ENCODE assay signal across 25 cellular contexts in the genomic region with DNA sequence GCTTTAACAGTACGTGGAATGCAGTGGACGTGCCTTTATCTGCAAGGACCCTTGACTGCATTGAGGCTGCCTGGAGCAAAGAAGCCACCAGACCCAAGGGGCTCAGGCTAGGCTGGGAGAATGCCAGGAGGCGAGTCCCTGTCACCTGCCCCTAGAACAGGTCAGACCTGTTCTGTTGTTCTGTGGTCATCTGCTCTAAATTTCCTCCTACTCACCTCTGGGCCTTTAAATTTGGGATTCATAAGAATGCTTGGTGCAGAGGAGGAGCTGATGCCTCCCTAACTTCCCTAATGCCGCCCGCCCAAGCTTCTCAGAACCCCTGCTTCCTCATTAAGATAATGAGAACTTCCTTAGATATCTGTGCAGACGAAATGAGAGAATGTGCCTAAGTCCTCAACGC. TPM values are rescaled to one million over a fixed set of nuclear protein-coding genes. Genes with fewer than 3 reads are reported as not detected.
A peak's percentile ranks its signal among the peaks of the same experiment; 100 is the strongest.
DNase-seq lines count a peak whose midpoint lies in the region; ATAC-seq, FAIRE-seq and TF ChIP-seq lines count a peak whose summit lies in the region.
"Had no signal": no experiment of that assay in that cellular context is flagged by ENCODE, and none has a peak within 500 bp of the region (broad histone marks: within the 10 kb centered on the region; RNA-seq: fewer than 3 reads in every experiment).

No MANE protein-coding gene starts in this region.

- DNase-seq in GF-D8 (lab: John Stamatoyannopoulos, UW) (peak; percentile 34), MV-4-11 (lab: John Stamatoyannopoulos, UW) (peak; percentile 58), GM12878 (ENCODE audit: low read depth, low spot score) (no peak), testis (no peak), NAMALWA (ENCODE audit: low spot score) (no peak), NCI-H1930 (lab: John Stamatoyannopoulos, UW) (no peak)
- no peak for DNase-seq in naive thymus-derived CD4-positive, alpha-beta T cell
- DNase-seq in CD8-positive, alpha-beta memory T cell = no peak
- DNase-seq: activated CD8-positive, alpha-beta memory T cell treated with anti-CD3 and anti-CD28 coated beads, Interleukin-2, amount 10 ng/mL, durations not matched to agents 7 days and 5 days; activated effector memory CD4-positive, alpha-beta T cell treated with Interleukin-2 at 50 U/mL for 16 hours; central memory CD4-positive, alpha-beta T cell; effector memory CD8-positive, alpha-beta T cell; hypothalamus; IMR-90; NCI-H1092; NCI-H2107; NCI-H526 treated with DMSO at 0.1 percent for 48 hours; pancreas; stimulated activated CD4-positive, alpha-beta T cell treated with anti-CD3 and anti-CD28 coated beads, Interleukin-4, amount 100 ng/mL, for 4 hours; stimulated activated CD8-positive, alpha-beta memory T cell treated with anti-CD3 and anti-CD28 coated beads, Interleukin-4, amount 100 ng/mL, for 48 hours had no signal

- H3K36me3 ChIP-seq in GM12878 (ENCODE audit: control insufficient read depth in 2 of 2, insufficient read depth in 2 of 2, low read length in 1 of 2) (peaks cover 0 to 5% of the 10 kb centered on the region in 2 experiments; a peak in 2 of 4 replicates), testis (ENCODE audit: low read depth, missing control alignments) (no peaks in the 10 kb centered on the region)
- no peaks in the 10 kb centered on the region for H3K36me3 ChIP-seq in naive thymus-derived CD4-positive, alpha-beta T cell (ENCODE audit: control insufficient read depth in 2 of 3, insufficient read depth in 3 of 3, low read length in 3 of 3)
- no peaks in the 10 kb centered on the region for H3K36me3 ChIP-seq in CD8-positive, alpha-beta memory T cell (ENCODE audit: insufficient read depth, low read length)
- H3K36me3 ChIP-seq: adrenal gland, pancreas, suprapubic skin had no signal

- TF ChIP-seq POLR2A in GM12878 (IDR thresholded peaks at IDR 0.05; ENCODE audit: low read depth, low read length) = no peak
- TF ChIP-seq POLR2A in testis (IDR thresholded peaks at IDR 0.05) = no peak

- no peak for ATAC-seq in GM12878
- ATAC-seq in naive thymus-derived CD4-positive, alpha-beta T cell = peak; percentile 65
- ATAC-seq: activated CD4-positive, CD25-positive, alpha-beta regulatory T cell treated with anti-CD3 and anti-CD28 coated beads, Interleukin-2, amount 50 U/mL, for 24 hours; activated CD8-positive, alpha-beta memory T cell treated with anti-CD3 and anti-CD28 coated beads, Interleukin-2, amount 10 ng/mL, durations not matched to agents 7 days and 5 days; effector memory CD8-positive, alpha-beta T cell; Panc1 had no signal

- H3K9ac ChIP-seq in GM12878 (ENCODE audit: control insufficient read depth, insufficient read depth, low read length) = no peak overlapping the region

- H4K20me1 ChIP-seq in GM12878 (ENCODE audit: control insufficient read depth, insufficient read depth) = no peaks in the 10 kb centered on the region

- H3K4me2 ChIP-seq in GM12878 (ENCODE audit: control insufficient read depth, insufficient read depth) = peak overlapping the region; percentile 53; the same call in 1 of the 2 replicates

- peaks cover 0 to 2% (median 0%) of the 10 kb centered on the region in 7 donors for H3K4me1 Mint-ChIP-seq in naive thymus-derived CD4-positive, alpha-beta T cell
- H3K4me1 Mint-ChIP-seq in CD8-positive, alpha-beta memory T cell = no peaks in the 10 kb centered on the region
- H3K4me1 Mint-ChIP-seq: activated CD8-positive, alpha-beta memory T cell treated with anti-CD3 and anti-CD28 coated beads, Interleukin-2, amount 10 ng/mL, durations not matched to agents 7 days and 5 days had no signal

- peaks cover 0 to 5% (median 0%) of the 10 kb centered on the region in 5 donors for H3K27me3 Mint-ChIP-seq in naive thymus-derived CD4-positive, alpha-beta T cell
- H3K27me3 Mint-ChIP-seq in CD8-positive, alpha-beta memory T cell = peaks cover 0 to 6% of the 10 kb centered on the region in 2 donors
- H3K27me3 Mint-ChIP-seq: activated CD8-positive, alpha-beta memory T cell treated with anti-CD3 and anti-CD28 coated beads, Interleukin-2, amount 10 ng/mL, durations not matched to agents 7 days and 5 days; effector memory CD8-positive, alpha-beta T cell had no signal

- H3K4me1 ChIP-seq in GM12878 (ENCODE audit: control insufficient read depth, insufficient read depth, low read length) = peaks cover 16% of the 10 kb centered on the region
- no peaks in the 10 kb centered on the region for H3K4me1 ChIP-seq in naive thymus-derived CD4-positive, alpha-beta T cell (ENCODE audit: control insufficient read depth in 2 of 2, insufficient read depth in 2 of 2, low read length in 2 of 2)
- H3K4me1 ChIP-seq in testis = peaks cover 12% of the 10 kb centered on the region
- H3K4me1 ChIP-seq in CD8-positive, alpha-beta memory T cell (ENCODE audit: insufficient read depth, low read length) = no peaks in the 10 kb centered on the region

- SMC1A ChIA-PET in GM12878 (lab: Charles Lee; ENCODE audit: uncharacterized antibody, unreplicated experiment) = interaction anchor here (1.0 to 1.5 kb wide), 2 partner anchors 13 to 15 kb away, joined by 4 read pairs; no protein-coding TSS in a partner anchor

- no peak for TF ChIP-seq CTCF in GM12878 (IDR thresholded peaks at IDR 0.05 in 2 of 3, conservative IDR thresholded peaks at IDR 0.05 in 1 of 3; ENCODE audit: control insufficient read depth in 2 of 3, extremely low read depth in 1 of 3, insufficient read depth in 1 of 3, low read depth in 3 of 3, low read length in 3 of 3)
- no peak for TF ChIP-seq CTCF in testis (IDR thresholded peaks at IDR 0.05)

- no peak overlapping the region for H2AFZ ChIP-seq in GM12878 (ENCODE audit: control insufficient read depth, low read depth, low read length)

- TF ChIP-seq RAD21 in GM12878 (IDR thresholded peaks at IDR 0.05; ENCODE audit: insufficient read depth, low read depth, low read length) = no peak

- in situ Hi-C loops in GM12878 (cut with MboI) = no loop called here

- RAD21 ChIA-PET in GM12878 (lab: Charles Lee; ENCODE audit: unreplicated experiment) = no interaction called here

- H3K9me3 Mint-ChIP-seq in naive thymus-derived CD4-positive, alpha-beta T cell = peaks cover 0 to 1% (median 0%) of the 10 kb centered on the region in 11 donors
- no peaks in the 10 kb centered on the region for H3K9me3 Mint-ChIP-seq in CD8-positive, alpha-beta memory T cell
- H3K9me3 Mint-ChIP-seq: effector memory CD8-positive, alpha-beta T cell had no signal

- no peak for TF ChIP-seq EP300 in GM12878 (IDR thresholded peaks at IDR 0.05; ENCODE audit: borderline replicate concordance in 1 of 2, control insufficient read depth in 1 of 2, low read depth in 2 of 2, low read length in 2 of 2)

- no peaks in the 10 kb centered on the region for H3K36me3 Mint-ChIP-seq in naive thymus-derived CD4-positive, alpha-beta T cell
- H3K36me3 Mint-ChIP-seq in CD8-positive, alpha-beta memory T cell = no peaks in the 10 kb centered on the region
- H3K36me3 Mint-ChIP-seq: activated CD8-positive, alpha-beta memory T cell treated with anti-CD3 and anti-CD28 coated beads, Interleukin-2, amount 10 ng/mL, durations not matched to agents 7 days and 5 days had no signal

- H3K4me3 Mint-ChIP-seq in naive thymus-derived CD4-positive, alpha-beta T cell = no peak overlapping the region
- H3K4me3 Mint-ChIP-seq in CD8-positive, alpha-beta memory T cell = no peak overlapping the region
- H3K4me3 Mint-ChIP-seq: activated CD8-positive, alpha-beta memory T cell treated with anti-CD3 and anti-CD28 coated beads, Interleukin-2, amount 10 ng/mL, durations not matched to agents 7 days and 5 days; effector memory CD8-positive, alpha-beta T cell had no signal

- H3K27ac Mint-ChIP-seq in naive thymus-derived CD4-positive, alpha-beta T cell = no peak overlapping the region
- no peak overlapping the region for H3K27ac Mint-ChIP-seq in CD8-positive, alpha-beta memory T cell
- H3K27ac Mint-ChIP-seq: activated CD8-positive, alpha-beta memory T cell treated with anti-CD3 and anti-CD28 coated beads, Interleukin-2, amount 10 ng/mL, durations not matched to agents 7 days and 5 days; effector memory CD8-positive, alpha-beta T cell had no signal

- no peaks in the 10 kb centered on the region for H3K9me3 ChIP-seq in GM12878 (replicated peaks; ENCODE audit: control insufficient read depth, insufficient read depth, low read length)
- H3K9me3 ChIP-seq in naive thymus-derived CD4-positive, alpha-beta T cell (ENCODE audit: control insufficient read depth in 2 of 3, low read length in 3 of 3) = no peaks in the 10 kb centered on the region
- H3K9me3 ChIP-seq in testis = no peaks in the 10 kb centered on the region
- H3K9me3 ChIP-seq in CD8-positive, alpha-beta memory T cell (ENCODE audit: low read length) = no peaks in the 10 kb centered on the region
- H3K9me3 ChIP-seq: adrenal gland, pancreas, suprapubic skin had no signal

- no TSS peak for BruUV-seq in GM12878 (replicated peaks; lab: Mats Ljungman, UMichigan)

- POLR2A ChIA-PET in GM12878 (lab: Charles Lee) = no interaction called here
- POLR2A ChIA-PET in naive thymus-derived CD4-positive, alpha-beta T cell (lab: Charles Lee) = no interaction called here
- POLR2A ChIA-PET in CD8-positive, alpha-beta memory T cell (lab: Charles Lee) = no interaction called here

- FAIRE-seq in GM12878 (lab: Jason Lieb, UNC) = no peak
- FAIRE-seq: pancreas had no signal

- H3K79me2 ChIP-seq in GM12878 (ENCODE audit: control insufficient read depth, insufficient read depth, low read length) = peaks cover 9% of the 10 kb centered on the region

- intact Hi-C loops in GM12878 (cut with micrococcal nuclease; ENCODE audit: unreplicated experiment) = no loop called here
- intact Hi-C loops in naive thymus-derived CD4-positive, alpha-beta T cell (cut with micrococcal nuclease) = no loop called here
- intact Hi-C loops in testis (cut with DNase I; ENCODE audit: low total_unique reads) = no loop called here

- 65% methylated on average over 6 of the region's 7 CpGs for WGBS in GM12878 (ENCODE audit: insufficient coverage, insufficient replicate concordance, low lambda C conversion rate, missing lambda C conversion rate)
- 64 to 65% methylated on average over 6 to 7 of the region's 7 CpGs for WGBS in testis, 2 donors

- no peak overlapping the region for H3K27ac ChIP-seq in GM12878 (ENCODE audit: control insufficient read depth, insufficient read depth)
- no peak overlapping the region for H3K27ac ChIP-seq in naive thymus-derived CD4-positive, alpha-beta T cell (ENCODE audit: low read depth, low read length)
- no peak overlapping the region for H3K27ac ChIP-seq in testis
- no peak overlapping the region for H3K27ac ChIP-seq in CD8-positive, alpha-beta memory T cell (ENCODE audit: low read depth, low read length)
- H3K27ac ChIP-seq: pancreas, suprapubic skin had no signal

- no peaks in the 10 kb centered on the region for H3K27me3 ChIP-seq in GM12878 (replicated peaks in 1 of 2; ENCODE audit: control insufficient read depth in 2 of 2, insufficient read depth in 2 of 2, low read length in 1 of 2)
- H3K27me3 ChIP-seq in naive thymus-derived CD4-positive, alpha-beta T cell (ENCODE audit: control insufficient read depth in 2 of 2, insufficient read depth in 2 of 2, low read length in 2 of 2) = no peaks in the 10 kb centered on the region
- H3K27me3 ChIP-seq in testis = no peaks in the 10 kb centered on the region
- no peaks in the 10 kb centered on the region for H3K27me3 ChIP-seq in CD8-positive, alpha-beta memory T cell (ENCODE audit: insufficient read depth, low read length, poor library complexity, severe bottlenecking)
- H3K27me3 ChIP-seq: adrenal gland, pancreas, suprapubic skin had no signal

- CTCF ChIA-PET in GM12878 (lab: Yijun Ruan, JAX) = no interaction called here
- CTCF ChIA-PET in naive thymus-derived CD4-positive, alpha-beta T cell (lab: Charles Lee) = no interaction called here
- CTCF ChIA-PET in CD8-positive, alpha-beta memory T cell (lab: Charles Lee) = no interaction called here

- no peak overlapping the region for H3K4me3 ChIP-seq in GM12878
- no peak overlapping the region for H3K4me3 ChIP-seq in naive thymus-derived CD4-positive, alpha-beta T cell (ENCODE audit: low read length)
- no peak overlapping the region for H3K4me3 ChIP-seq in testis
- no peak overlapping the region for H3K4me3 ChIP-seq in CD8-positive, alpha-beta memory T cell (ENCODE audit: low read length)
- H3K4me3 ChIP-seq: adrenal gland, pancreas, skin epidermis, suprapubic skin had no signal

RNA-seq across cellular contexts. Expression of a gene that starts 32.0 kb away (rescaled TPM):
- 289 and 314 TPM in 2 replicates for total RNA-seq in GM12878 (2013; cell fraction: nucleolus; rRNA removed)
- 54.7 and 57.5 TPM in 2 replicates for total RNA-seq in GM12878 (2014; rRNA removed)
- 44.1 and 46.1 TPM in 2 replicates for total RNA-seq in GM12878 (2014; rRNA removed; fragmentation: Illumina TruSeq; extraction: Trizol)
- total RNA-seq in GM12878 (2021) = 94.7 and 96.7 TPM in 2 replicates
- polyA plus RNA-seq in GM12878 (2011; ENCODE audit: low read depth) = 14.1 TPM
- polyA plus RNA-seq in GM12878 (2011; rRNA removed) = 31.4 and 41.3 TPM in 2 replicates
- 22.3 and 23.6 TPM in 2 replicates for polyA plus RNA-seq in GM12878 (2011; cell fraction: cytosol; rRNA removed)
- 127 and 131 TPM in 2 replicates for polyA plus RNA-seq in GM12878 (2011; cell fraction: nucleus; rRNA removed)
- 24.5 and 32.2 TPM in 2 replicates for polyA plus RNA-seq in GM12878 (2012)
- polyA plus RNA-seq in GM12878 (2014; fragmentation: Illumina TruSeq; extraction: Trizol) = 43.6 and 48.4 TPM in 2 replicates
- polyA plus RNA-seq in GM12878 (2014; fragmentation: Nextera tagmentation; extraction: Ambion mirVana) = 10 to 100 TPM in 1 of 2 experiments, 1 to 10 TPM in 1; 8.2 to 10.4 TPM
- 48.2 and 56.5 TPM in 2 replicates for polyA plus RNA-seq in GM12878 (2014; rRNA removed)
- polyA plus RNA-seq in GM12878 (2016; fragmentation: Nextera tagmentation; extraction: Ambion mirVana) = 10 to 100 TPM; 55.5 to 56.0 TPM
- 88.0 and 110 TPM in 2 replicates for polyA minus RNA-seq in GM12878 (2011; rRNA and poly(A)+ RNA removed)
- 13.4 and 14.3 TPM in 2 replicates for polyA minus RNA-seq in GM12878 (2011; cell fraction: cytosol; rRNA and poly(A)+ RNA removed)
- 88.4 and 117 TPM in 2 replicates for polyA minus RNA-seq in GM12878 (2011; cell fraction: nucleus; rRNA and poly(A)+ RNA removed)
- total RNA-seq in naive thymus-derived CD4-positive, alpha-beta T cell = 10 to 100 TPM in 1 of 5 experiments, 1 to 10 TPM in 3, under 1 TPM in 1; 0.82 to 44.8 (median 3.4) TPM
- polyA plus RNA-seq in naive thymus-derived CD4-positive, alpha-beta T cell = under 1 TPM; 0.20 to 0.48 TPM
- total RNA-seq in testis = 10 to 100 TPM; 71.0 to 74.6 TPM
- 35.1 TPM for polyA plus RNA-seq in testis (ENCODE audit: insufficient read depth, low read depth, low replicate concordance)
- 1 to 10 TPM; 3.7 to 4.3 TPM for total RNA-seq in CD8-positive, alpha-beta memory T cell
- not detected for polyA plus RNA-seq in CD8-positive, alpha-beta memory T cell

Comparison
In these comparisons a context has a peak if more than half of its experiments do, and no peak if none do; other contexts are left out.
1. DNase-seq: peak in GF-D8 (single experiment) and MV-4-11 (single experiment); none in GM12878 (single experiment), naive thymus-derived CD4-positive, alpha-beta T cell (0 of 9), testis (single experiment), NAMALWA (single experiment), CD8-positive, alpha-beta memory T cell (0 of 5) and NCI-H1930 (0 of 2).